8 cellular contexts compared by ENCODE assay signal in genomic region chr10:22321156-22321711, GRCh38. TPM values are rescaled to one million over a fixed set of nuclear protein-coding genes. Genes with fewer than 3 reads are reported as not detected.
DNase-seq lines count a peak whose midpoint lies in the region; ATAC-seq, FAIRE-seq and TF ChIP-seq lines count a peak whose summit lies in the region.

No MANE protein-coding gene starts in this region.

- H3K36me3 ChIP-seq in GM12878 (ENCODE audit: control insufficient read depth in 2 of 2, insufficient read depth in 2 of 2, low read length in 1 of 2), result no peaks in the 10 kb centered on the region; a peak in 1 of 4 replicates

- SMC1A ChIA-PET in GM12878 (lab: Charles Lee; ENCODE audit: uncharacterized antibody, unreplicated experiment), result no interaction called here

- H3K9ac ChIP-seq in GM12878 (ENCODE audit: control insufficient read depth, insufficient read depth, low read length), result peak overlapping the region; percentile 71

- TF ChIP-seq EP300 in GM12878 (IDR thresholded peaks at IDR 0.05; ENCODE audit: borderline replicate concordance in 1 of 2, control insufficient read depth in 1 of 2, low read depth in 2 of 2, low read length in 2 of 2), result no peak

- peaks cover 2% of the 10 kb centered on the region; the same call in 2 of the 3 replicates for H3K9me3 ChIP-seq in GM12878 (replicated peaks; ENCODE audit: control insufficient read depth, insufficient read depth, low read length)

- H3K4me3 ChIP-seq in HL-60 (replicated peaks; ENCODE audit: insufficient read depth, low read length) (peak overlapping the region; percentile 46), GM12878 (peak overlapping the region; percentile 83)

- in situ Hi-C loops in GM12878 (cut with MboI), result no loop called here

- CTCF ChIA-PET in GM12878 (lab: Yijun Ruan, JAX), result no interaction called here

- H3K4me2 ChIP-seq in GM12878 (ENCODE audit: control insufficient read depth, insufficient read depth), result peak overlapping the region; percentile 36; the same call in 1 of the 2 replicates

- peak; percentile 82 for TF ChIP-seq POLR2A in GM12878 (IDR thresholded peaks at IDR 0.05; ENCODE audit: low read depth, low read length)

- H4K20me1 ChIP-seq in GM12878 (ENCODE audit: control insufficient read depth, insufficient read depth), result peaks cover 2% of the 10 kb centered on the region; the same call in 1 of the 2 replicates

- H3K4me1 ChIP-seq in GM12878 (ENCODE audit: control insufficient read depth, insufficient read depth, low read length), result peaks cover 25% of the 10 kb centered on the region

- H3K79me2 ChIP-seq in GM12878 (ENCODE audit: control insufficient read depth, insufficient read depth, low read length), result peaks cover 19% of the 10 kb centered on the region

- BruUV-seq in GM12878 (replicated peaks; lab: Mats Ljungman, UMichigan), result no TSS peak

- H3K27ac ChIP-seq in HL-60 (replicated peaks) (peak overlapping the region; percentile 80), GM12878 (ENCODE audit: control insufficient read depth, insufficient read depth) (no peak overlapping the region)

- RAD21 ChIA-PET in GM12878 (lab: Charles Lee; ENCODE audit: unreplicated experiment), result interaction anchor here (1.2 kb wide), 1 partner anchor 23 kb away, joined by 3 read pairs; no protein-coding TSS in a partner anchor

- ATAC-seq in GM12878 (peak; percentile 51), GM21447 (IDR thresholded peaks at IDR 0.05; ENCODE audit: unreplicated experiment) (no peak)

- POLR2A ChIA-PET in GM12878 (lab: Charles Lee), result no interaction called here

- WGBS in GM12878 (ENCODE audit: insufficient coverage, insufficient replicate concordance, low lambda C conversion rate, missing lambda C conversion rate), result 0% methylated on average over 15 of the region's 68 CpGs

- no peak for FAIRE-seq in GM12878 (lab: Jason Lieb, UNC)

- peak; percentile 63 for DNase-seq in NCI-H1436 (lab: John Stamatoyannopoulos, UW)
- no peak for DNase-seq in NCI-H1436 treated with DMSO at 0.1 percent for 48 hours (lab: John Stamatoyannopoulos, UW)
- DNase-seq in HL-60 (ENCODE audit: low read depth in 1 of 2, low spot score in 1 of 2), result peak in 1 of 2 experiments; percentile 22
- DNase-seq in T-helper 2 cell, result peak; percentile 31 to 77 (median 52)
- DNase-seq in GM12878 (ENCODE audit: low read depth, low spot score), result no peak
- DNase-seq in hippocampal formation (lab: John Stamatoyannopoulos, UW), result peak; percentile 52 to 77
- peak; percentile 93 for DNase-seq in retina

- H2AFZ ChIP-seq in GM12878 (ENCODE audit: control insufficient read depth, low read depth, low read length), result peak overlapping the region; percentile 42

- H3K27me3 ChIP-seq in HL-60 (ENCODE audit: insufficient read depth, poor library complexity, severe bottlenecking), result peaks cover 5% of the 10 kb centered on the region
- H3K27me3 ChIP-seq in GM12878 (replicated peaks in 1 of 2; ENCODE audit: control insufficient read depth in 2 of 2, insufficient read depth in 2 of 2, low read length in 1 of 2), result peaks cover 3 to 14% of the 10 kb centered on the region in 2 experiments

- intact Hi-C loops in GM12878 (cut with micrococcal nuclease; ENCODE audit: unreplicated experiment), result loop anchor here (5.0 kb wide), 2 partner anchors 319 to 666 kb away; partner anchors contain the start of gene DNAJC1

- TF ChIP-seq CTCF in HL-60 (IDR thresholded peaks at IDR 0.05; ENCODE audit: insufficient read depth, low read length) (no peak), GM12878 (IDR thresholded peaks at IDR 0.05 in 2 of 3, conservative IDR thresholded peaks at IDR 0.05 in 1 of 3; ENCODE audit: control insufficient read depth in 2 of 3, extremely low read depth in 1 of 3, insufficient read depth in 1 of 3, low read depth in 3 of 3, low read length in 3 of 3) (no peak)

- TF ChIP-seq RAD21 in GM12878 (IDR thresholded peaks at IDR 0.05; ENCODE audit: insufficient read depth, low read depth, low read length), result no peak

TF ChIP-seq in GM12878, 131 proteins besides CTCF, POLR2A, EP300 and RAD21 (continues in another document):
- no peak for TF ChIP-seq ATF3 (IDR thresholded peaks at IDR 0.05; ENCODE audit: borderline replicate concordance, extremely low read depth, low read depth, low read length)
- TF ChIP-seq SP1 (IDR thresholded peaks at IDR 0.05; ENCODE audit: low read depth, low read length), result no peak
- TF ChIP-seq POU2F2 (IDR thresholded peaks at IDR 0.05; ENCODE audit: borderline replicate concordance, low read depth, low read length), result peak; percentile 46; the same call in 1 of the 3 replicates
- TF ChIP-seq MEF2B (IDR thresholded peaks at IDR 0.05; ENCODE audit: partially characterized antibody, poor library complexity, severe bottlenecking), result no peak
- TF ChIP-seq IKZF1 (conservative IDR thresholded peaks at IDR 0.05), result peak; percentile 52
- 0 out of 2 replicates have a peak, but pooled peaks have one; percentile 4 for TF ChIP-seq CREB1 (IDR thresholded peaks at IDR 0.05; ENCODE audit: low read depth)
- TF ChIP-seq NBN (IDR thresholded peaks at IDR 0.05), result no peak
- TF ChIP-seq SMAD5 (IDR thresholded peaks at IDR 0.05; ENCODE audit: low read depth), result peak; percentile 35; the same call in 1 of the 2 replicates

RNA-seq across cellular contexts. Expression of gene BMI1, which starts 0.3 kb away (rescaled TPM):
- 43.7 and 47.2 TPM in 2 replicates for total RNA-seq in GM12878 (2013; cell fraction: nucleolus; rRNA removed)
- total RNA-seq in GM12878 (2014; rRNA removed) (27.5 and 34.6 TPM in 2 replicates), GM12878 (2014; rRNA removed; fragmentation: Illumina TruSeq; extraction: Trizol) (31.5 and 32.4 TPM in 2 replicates), GM12878 (2021) (29.1 and 29.4 TPM in 2 replicates)
- polyA plus RNA-seq in GM12878 (2011; ENCODE audit: low read depth), result 10.5 TPM
- polyA plus RNA-seq in GM12878 (2011; rRNA removed) (49.7 and 70.6 TPM in 2 replicates), GM12878 (2014; fragmentation: Illumina TruSeq; extraction: Trizol) (32.1 and 39.0 TPM in 2 replicates), GM12878 (2014; fragmentation: Nextera tagmentation; extraction: Ambion mirVana) (10 to 100 TPM in 1 of 2 experiments, 1 to 10 TPM in 1; 8.0 to 12.4 TPM), GM12878 (2014; rRNA removed) (24.2 and 24.6 TPM in 2 replicates), GM12878 (2016; fragmentation: Nextera tagmentation; extraction: Ambion mirVana) (10 to 100 TPM; 17.4 to 19.5 TPM)
- polyA plus RNA-seq in GM12878 (2011; cell fraction: cytosol; rRNA removed), result 20.6 and 22.9 TPM in 2 replicates
- polyA plus RNA-seq in GM12878 (2011; cell fraction: nucleus; rRNA removed), result 77.8 and 78.2 TPM in 2 replicates
- 25.9 and 26.9 TPM in 2 replicates for polyA plus RNA-seq in GM12878 (2012)
- polyA minus RNA-seq in GM12878 (2011; rRNA and poly(A)+ RNA removed), result 47.5 and 83.2 TPM in 2 replicates
- polyA minus RNA-seq in GM12878 (2011; cell fraction: cytosol; rRNA and poly(A)+ RNA removed), result 16.7 and 33.9 TPM in 2 replicates
- polyA minus RNA-seq in GM12878 (2011; cell fraction: nucleus; rRNA and poly(A)+ RNA removed), result 18.1 and 22.3 TPM in 2 replicates

RNA-seq across cellular contexts. Expression of gene COMMD3, which starts 5.0 kb away (rescaled TPM):
- total RNA-seq in GM12878 (2013; cell fraction: nucleolus; rRNA removed), result 52.1 and 56.3 TPM in 2 replicates
- 65.3 and 70.9 TPM in 2 replicates for total RNA-seq in GM12878 (2014; rRNA removed)
- 64.5 and 72.3 TPM in 2 replicates for total RNA-seq in GM12878 (2014; rRNA removed; fragmentation: Illumina TruSeq; extraction: Trizol)
- 68.0 and 74.3 TPM in 2 replicates for total RNA-seq in GM12878 (2021)
- polyA plus RNA-seq in GM12878 (2011; ENCODE audit: low read depth), result 65.1 TPM
- 101 and 151 TPM in 2 replicates for polyA plus RNA-seq in GM12878 (2011; rRNA removed)
- polyA plus RNA-seq in GM12878 (2011; cell fraction: cytosol; rRNA removed), result 33.9 and 35.7 TPM in 2 replicates
- polyA plus RNA-seq in GM12878 (2011; cell fraction: nucleus; rRNA removed), result 63.7 and 81.5 TPM in 2 replicates
- 65.2 and 75.4 TPM in 2 replicates for polyA plus RNA-seq in GM12878 (2012)
- polyA plus RNA-seq in GM12878 (2014; fragmentation: Illumina TruSeq; extraction: Trizol), result 68.1 and 74.9 TPM in 2 replicates
- polyA plus RNA-seq in GM12878 (2014; fragmentation: Nextera tagmentation; extraction: Ambion mirVana), result 100 to 1,000 TPM; 238 to 248 TPM
- 60.9 and 64.7 TPM in 2 replicates for polyA plus RNA-seq in GM12878 (2014; rRNA removed)
- 100 to 1,000 TPM; 171 to 205 TPM for polyA plus RNA-seq in GM12878 (2016; fragmentation: Nextera tagmentation; extraction: Ambion mirVana)
- polyA minus RNA-seq in GM12878 (2011; rRNA and poly(A)+ RNA removed), result 16.1 and 21.0 TPM in 2 replicates
- polyA minus RNA-seq in GM12878 (2011; cell fraction: cytosol; rRNA and poly(A)+ RNA removed), result 2.5 and 4.7 TPM in 2 replicates
- 21.8 and 26.3 TPM in 2 replicates for polyA minus RNA-seq in GM12878 (2011; cell fraction: nucleus; rRNA and poly(A)+ RNA removed)

RNA-seq across cellular contexts. Expression of gene SPAG6, which starts 24.1 kb away (rescaled TPM):
- total RNA-seq in GM12878 (2013; cell fraction: nucleolus; rRNA removed), result 0.21 and 0.49 TPM in 2 replicates
- total RNA-seq in GM12878 (2014; rRNA removed) (0.27 and 0.51 TPM in 2 replicates), GM12878 (2014; rRNA removed; fragmentation: Illumina TruSeq; extraction: Trizol) (0.40 and 0.60 TPM in 2 replicates), GM12878 (2021) (0.21 and 0.36 TPM in 2 replicates)
- polyA plus RNA-seq in GM12878 (2011; ENCODE audit: low read depth), result 0.10 TPM
- polyA plus RNA-seq in GM12878 (2011; rRNA removed) (0.34 and 0.71 TPM in 2 replicates), GM12878 (2014; fragmentation: Illumina TruSeq; extraction: Trizol) (0.53 and 0.95 TPM in 2 replicates), GM12878 (2014; fragmentation: Nextera tagmentation; extraction: Ambion mirVana) (under 1 TPM; 0.13 to 0.26 TPM), GM12878 (2014; rRNA removed) (0.65 and 0.99 TPM in 2 replicates), GM12878 (2016; fragmentation: Nextera tagmentation; extraction: Ambion mirVana) (under 1 TPM in 1 of 2 experiments, not detected in 1; 0.43 TPM)
- polyA plus RNA-seq in GM12878 (2011; cell fraction: cytosol; rRNA removed), result 0.16 and 0.25 TPM in 2 replicates
- 0.30 and 0.38 TPM in 2 replicates for polyA plus RNA-seq in GM12878 (2011; cell fraction: nucleus; rRNA removed)
- 0.21 and 0.24 TPM in 2 replicates for polyA plus RNA-seq in GM12878 (2012)
- polyA minus RNA-seq in GM12878 (2011; rRNA and poly(A)+ RNA removed), result 0.21 and 0.22 TPM in 2 replicates
- not detected in 2 replicates for polyA minus RNA-seq in GM12878 (2011; cell fraction: cytosol; rRNA and poly(A)+ RNA removed)
- 0.36 TPM in 1 of 2 replicates, not detected in the other for polyA minus RNA-seq in GM12878 (2011; cell fraction: nucleus; rRNA and poly(A)+ RNA removed)

Comparison
In these comparisons a context has a peak if more than half of its experiments do, and no peak if none do; other contexts are left out.
1. DNase-seq: peak in NCI-H1436 (single experiment), T-helper 2 cell (5 of 5), hippocampal formation (2 of 2) and retina (single experiment); none in NCI-H1436 treated with DMSO at 0.1 percent for 48 hours (single experiment) and GM12878 (single experiment).